Comparison of ENCODE assay signal across 20 cellular contexts in genomic region chr9:112531666-112532282, GRCh38. TPM values are rescaled to one million over a fixed set of nuclear protein-coding genes. Genes with fewer than 3 reads are reported as not detected.
DNase-seq lines count a peak whose midpoint lies in the region; ATAC-seq, FAIRE-seq and TF ChIP-seq lines count a peak whose summit lies in the region.
"Had no signal": no experiment of that assay in that cellular context is flagged by ENCODE, and none has a peak within 500 bp of the region (broad histone marks: within the 10 kb centered on the region; RNA-seq: fewer than 3 reads in every experiment).

No MANE protein-coding gene starts in this region.

- peak overlapping the region; percentile 42 for H3K27ac Mint-ChIP-seq in astrocyte (ENCODE audit: unreplicated experiment)
- peak overlapping the region in 1 of 7 donors; percentile 1 for H3K27ac Mint-ChIP-seq in CD4-positive, alpha-beta memory T cell
- H3K27ac Mint-ChIP-seq in natural killer cell treated with Interleukin-12 subunit alpha and Interleukin-12 subunit beta and Interleukin-15 and Interleukin-18, amount 100 ng/mL, for 72 hours, result no peak overlapping the region
- H3K27ac Mint-ChIP-seq: activated CD4-positive, alpha-beta T cell treated with anti-CD3 and anti-CD28 coated beads for 36 hours; activated naive CD4-positive, alpha-beta T cell treated with anti-CD3 and anti-CD28 coated beads, Interleukin-2, amount 50 U/mL, for 24 hours; activated T-helper 1 cell treated with anti-CD3 and anti-CD28 coated beads, Interleukin-12 subunit alpha, Interleukin-12 subunit beta, Interleukin-2, Interleukin-4 antibody, amounts not matched to agents 30 ng/mL and 10 ng/mL and 1 ng/mL, durations not matched to agents 14 hours and 24 hours and 36 hours; natural killer cell had no signal

- H2AFZ ChIP-seq in astrocyte (ENCODE audit: low read depth, low read length), result no peak overlapping the region

- H3K9me3 Mint-ChIP-seq in astrocyte (ENCODE audit: unreplicated experiment), result no peaks in the 10 kb centered on the region
- H3K9me3 Mint-ChIP-seq in CD4-positive, alpha-beta memory T cell, result no peaks in the 10 kb centered on the region
- H3K9me3 Mint-ChIP-seq in natural killer cell treated with Interleukin-12 subunit alpha and Interleukin-12 subunit beta and Interleukin-15 and Interleukin-18, amount 100 ng/mL, for 72 hours, result no peaks in the 10 kb centered on the region
- H3K9me3 Mint-ChIP-seq: activated naive CD4-positive, alpha-beta T cell treated with anti-CD3 and anti-CD28 coated beads, Interleukin-2, amount 50 U/mL, for 24 hours; activated T-helper 1 cell treated with anti-CD3 and anti-CD28 coated beads, Interleukin-12 subunit alpha, Interleukin-12 subunit beta, Interleukin-2, Interleukin-4 antibody, amounts not matched to agents 30 ng/mL and 10 ng/mL and 1 ng/mL, durations not matched to agents 14 hours and 24 hours and 36 hours; natural killer cell had no signal

- H3K79me2 ChIP-seq in astrocyte (ENCODE audit: insufficient read depth, low read length), result no peaks in the 10 kb centered on the region

- no peak overlapping the region for H3K4me3 Mint-ChIP-seq in astrocyte (ENCODE audit: unreplicated experiment)
- no peak overlapping the region for H3K4me3 Mint-ChIP-seq in CD4-positive, alpha-beta memory T cell
- H3K4me3 Mint-ChIP-seq in natural killer cell treated with Interleukin-12 subunit alpha and Interleukin-12 subunit beta and Interleukin-15 and Interleukin-18, amount 100 ng/mL, for 72 hours, result no peak overlapping the region
- H3K4me3 Mint-ChIP-seq: activated CD4-positive, alpha-beta T cell treated with anti-CD3 and anti-CD28 coated beads for 36 hours; activated naive CD4-positive, alpha-beta T cell treated with anti-CD3 and anti-CD28 coated beads, Interleukin-2, amount 50 U/mL, for 24 hours; activated T-helper 1 cell treated with anti-CD3 and anti-CD28 coated beads, Interleukin-12 subunit alpha, Interleukin-12 subunit beta, Interleukin-2, Interleukin-4 antibody, amounts not matched to agents 30 ng/mL and 10 ng/mL and 1 ng/mL, durations not matched to agents 14 hours and 24 hours and 36 hours; natural killer cell had no signal

- H3K27me3 ChIP-seq in astrocyte (ENCODE audit: insufficient read depth, low read length), result no peaks in the 10 kb centered on the region
- no peaks in the 10 kb centered on the region for H3K27me3 ChIP-seq in vagina
- H3K27me3 ChIP-seq in CD4-positive, alpha-beta memory T cell (ENCODE audit: insufficient read depth, low read length), result no peaks in the 10 kb centered on the region
- H3K27me3 ChIP-seq: colonic mucosa had no signal

- no peak for TF ChIP-seq CTCF in astrocyte (IDR thresholded peaks at IDR 0.05; ENCODE audit: insufficient read depth, low read depth, low read length)
- no peak for TF ChIP-seq CTCF in vagina (IDR thresholded peaks at IDR 0.05)

- FAIRE-seq in astrocyte (lab: Jason Lieb, UNC), result no peak
- FAIRE-seq: HTR-8/SVneo, TTC549 had no signal

- H4K20me1 ChIP-seq in astrocyte (ENCODE audit: insufficient read depth, low read length), result no peaks in the 10 kb centered on the region

- no peak overlapping the region for H3K27ac ChIP-seq in astrocyte (ENCODE audit: low read depth, low read length)
- no peak overlapping the region for H3K27ac ChIP-seq in vagina
- H3K27ac ChIP-seq in CD4-positive, alpha-beta memory T cell (ENCODE audit: low read depth, low read length), result no peak overlapping the region
- H3K27ac ChIP-seq: colonic mucosa had no signal

- no peak overlapping the region for H3K4me3 ChIP-seq in astrocyte (ENCODE audit: insufficient read depth, low read depth, low read length)
- no peak overlapping the region for H3K4me3 ChIP-seq in vagina
- H3K4me3 ChIP-seq in CD4-positive, alpha-beta memory T cell (ENCODE audit: low read length in 2 of 2), result no peak overlapping the region
- H3K4me3 ChIP-seq: colonic mucosa, lung had no signal

- POLR2A ChIA-PET in CD4-positive, alpha-beta memory T cell (lab: Charles Lee; ENCODE audit: partially characterized antibody), result no interaction called here

- intact Hi-C loops in vagina (cut with DNase I), result no loop called here
- intact Hi-C loops in CD4-positive, alpha-beta memory T cell (cut with micrococcal nuclease), result no loop called here

- H3K27me3 Mint-ChIP-seq in astrocyte (ENCODE audit: low read depth, unreplicated experiment), result no peaks in the 10 kb centered on the region
- H3K27me3 Mint-ChIP-seq in CD4-positive, alpha-beta memory T cell, result no peaks in the 10 kb centered on the region
- peaks cover 0 to 2% of the 10 kb centered on the region in 2 donors for H3K27me3 Mint-ChIP-seq in natural killer cell treated with Interleukin-12 subunit alpha and Interleukin-12 subunit beta and Interleukin-15 and Interleukin-18, amount 100 ng/mL, for 72 hours
- H3K27me3 Mint-ChIP-seq: activated CD4-positive, alpha-beta T cell treated with anti-CD3 and anti-CD28 coated beads for 36 hours; activated naive CD4-positive, alpha-beta T cell treated with anti-CD3 and anti-CD28 coated beads, Interleukin-2, amount 50 U/mL, for 24 hours had no signal

- H3K9me3 ChIP-seq in astrocyte (ENCODE audit: insufficient read depth, low read depth, low read length) (no peaks in the 10 kb centered on the region), vagina (no peaks in the 10 kb centered on the region)
- no peaks in the 10 kb centered on the region for H3K9me3 ChIP-seq in CD4-positive, alpha-beta memory T cell (ENCODE audit: control insufficient read depth in 1 of 2, low read length in 2 of 2)
- H3K9me3 ChIP-seq: colonic mucosa had no signal

- DNase-seq in NCI-H82 (lab: John Stamatoyannopoulos, UW) (peak; percentile 7), NCI-H82 treated with DMSO at 0.1 percent for 48 hours (lab: John Stamatoyannopoulos, UW; ENCODE audit: unreplicated experiment) (no peak), astrocyte (ENCODE audit: low read depth) (peak; percentile 72), kidney tubule cell (ENCODE audit: low spot score) (peak; percentile 66), putamen (ENCODE audit: low spot score) (peak; percentile 47), vagina (ENCODE audit: extremely low spot score in 2 of 2) (no peak)
- no peak for DNase-seq in CD4-positive, alpha-beta memory T cell
- no peak for DNase-seq in natural killer cell treated with Interleukin-12 subunit alpha and Interleukin-12 subunit beta and Interleukin-15 and Interleukin-18, amount 100 ng/mL, for 72 hours (ENCODE audit: low spot score)
- DNase-seq: 8988T; activated CD4-positive, alpha-beta T cell treated with anti-CD3 and anti-CD28 coated beads for 36 hours; DMS79; Kasumi-1; natural killer cell had no signal

- CTCF ChIA-PET in CD4-positive, alpha-beta memory T cell (lab: Charles Lee; ENCODE audit: partially characterized antibody), result no interaction called here

- peak overlapping the region; percentile 30 for H3K4me2 ChIP-seq in astrocyte (ENCODE audit: low read length)

- H3K4me1 ChIP-seq in astrocyte (ENCODE audit: insufficient read depth, low read length) (peaks cover 13% of the 10 kb centered on the region), vagina (peaks cover 9% of the 10 kb centered on the region)
- H3K4me1 ChIP-seq in CD4-positive, alpha-beta memory T cell (ENCODE audit: insufficient read depth, low read length), result no peaks in the 10 kb centered on the region
- H3K4me1 ChIP-seq: colonic mucosa had no signal

- TF ChIP-seq POLR2A in vagina (IDR thresholded peaks at IDR 0.05), result no peak

- no peak for ATAC-seq in natural killer cell treated with Interleukin-12 subunit alpha and Interleukin-12 subunit beta and Interleukin-15 and Interleukin-18, amount 100 ng/mL, for 72 hours
- ATAC-seq: activated CD4-positive, alpha-beta T cell treated with anti-CD3 and anti-CD28 coated beads for 36 hours; HCT116; natural killer cell had no signal

- no peaks in the 10 kb centered on the region for H3K36me3 ChIP-seq in astrocyte (ENCODE audit: insufficient read depth, low read length)
- H3K36me3 ChIP-seq in vagina, result no peaks in the 10 kb centered on the region
- H3K36me3 ChIP-seq in CD4-positive, alpha-beta memory T cell (ENCODE audit: insufficient read depth, low read length), result no peaks in the 10 kb centered on the region
- H3K36me3 ChIP-seq: colonic mucosa had no signal

- H3K36me3 Mint-ChIP-seq in astrocyte (ENCODE audit: low read depth, unreplicated experiment), result no peaks in the 10 kb centered on the region
- H3K36me3 Mint-ChIP-seq in CD4-positive, alpha-beta memory T cell, result no peaks in the 10 kb centered on the region
- no peaks in the 10 kb centered on the region for H3K36me3 Mint-ChIP-seq in natural killer cell treated with Interleukin-12 subunit alpha and Interleukin-12 subunit beta and Interleukin-15 and Interleukin-18, amount 100 ng/mL, for 72 hours
- H3K36me3 Mint-ChIP-seq: natural killer cell had no signal

- no peak overlapping the region for H3K9ac ChIP-seq in astrocyte (ENCODE audit: low read length)

- H3K4me1 Mint-ChIP-seq in astrocyte (ENCODE audit: low read depth, unreplicated experiment), result peaks cover 37% of the 10 kb centered on the region
- peaks cover 0 to 6% (median 5%) of the 10 kb centered on the region in 4 donors for H3K4me1 Mint-ChIP-seq in CD4-positive, alpha-beta memory T cell
- peaks cover 4 to 5% of the 10 kb centered on the region in 2 donors for H3K4me1 Mint-ChIP-seq in natural killer cell treated with Interleukin-12 subunit alpha and Interleukin-12 subunit beta and Interleukin-15 and Interleukin-18, amount 100 ng/mL, for 72 hours (ENCODE audit: low read depth in 2 of 2)
- H3K4me1 Mint-ChIP-seq: activated CD4-positive, alpha-beta T cell treated with anti-CD3 and anti-CD28 coated beads for 36 hours had no signal

RNA-seq across cellular contexts. Expression of gene KIAA1958, which starts 45.1 kb away (rescaled TPM):
- total RNA-seq in astrocyte (10.4 and 12.0 TPM in 2 replicates), vagina (12.0 TPM)
- 1 to 10 TPM; 4.3 to 5.1 TPM for total RNA-seq in CD4-positive, alpha-beta memory T cell
- polyA plus RNA-seq in CD4-positive, alpha-beta memory T cell, result 1 to 10 TPM in 1 of 2 donors, under 1 TPM in 1; 0.63 to 1.2 TPM
- 10 to 100 TPM in 1 of 2 donors, 1 to 10 TPM in 1; 3.5 to 14.6 TPM for total RNA-seq in natural killer cell treated with Interleukin-12 subunit alpha and Interleukin-12 subunit beta and Interleukin-15 and Interleukin-18, amount 100 ng/mL, for 72 hours

Comparison
In these comparisons a context has a peak if more than half of its experiments do, and no peak if none do; other contexts are left out.
1. DNase-seq: peak in NCI-H82 (single experiment), astrocyte (single experiment), kidney tubule cell (single experiment) and putamen (single experiment); none in NCI-H82 treated with DMSO at 0.1 percent for 48 hours (single experiment), vagina (0 of 2), CD4-positive, alpha-beta memory T cell (0 of 5) and natural killer cell treated with Interleukin-12 subunit alpha and Interleukin-12 subunit beta and Interleukin-15 and Interleukin-18, amount 100 ng/mL, for 72 hours (single experiment).